Comparison of ENCODE assay signal across 22 cellular contexts in genomic region chr6:127924440-127924839, GRCh38. TPM values are rescaled to one million over a fixed set of nuclear protein-coding genes. Genes with fewer than 3 reads are reported as not detected.
DNase-seq lines count a peak whose midpoint lies in the region; ATAC-seq and TF ChIP-seq lines count a peak whose summit lies in the region.
"Had no signal": no experiment of that assay in that cellular context is flagged by ENCODE, and none has a peak within 500 bp of the region (broad histone marks: within the 10 kb centered on the region; RNA-seq: fewer than 3 reads in every experiment).

No MANE protein-coding gene starts in this region.

- peaks cover 2% of the 10 kb centered on the region for H3K36me3 ChIP-seq in OCI-LY3 (replicated peaks; ENCODE audit: low read depth, low read length)
- H3K36me3 ChIP-seq: adrenal gland, left lung, vagina had no signal

- POLR2A ChIA-PET in activated CD4-positive, alpha-beta T cell treated with anti-CD3 and anti-CD28 coated beads, Interleukin-2, amount 10 ng/mL, durations not matched to agents 7 days and 5 days (lab: Charles Lee) = no interaction called here
- POLR2A ChIA-PET in naive thymus-derived CD8-positive, alpha-beta T cell (lab: Charles Lee) = interaction anchor here (0.6 to 1.2 kb wide), 2 partner anchors 12 to 17 kb away, joined by 3 to 5 read pairs; no protein-coding TSS in a partner anchor

- H3K9ac ChIP-seq in OCI-LY3 (ENCODE audit: low read length) = no peak overlapping the region

- H3K4me3 ChIP-seq in OCI-LY3 (ENCODE audit: low read length) (no peak overlapping the region), astrocyte of the spinal cord (ENCODE audit: low read depth, low read length) (no peak overlapping the region)
- H3K4me3 ChIP-seq: A549, adrenal gland, left lung, vagina had no signal

- peak overlapping the region; percentile 41 for H3K4me2 ChIP-seq in OCI-LY3 (ENCODE audit: low read length)
- H3K4me2 ChIP-seq: A549 had no signal

- DNase-seq in activated CD4-positive, alpha-beta T cell treated with anti-CD3 and anti-CD28 coated beads, Interleukin-2, amount 10 ng/mL, durations not matched to agents 7 days and 5 days = no peak
- no peak for DNase-seq in activated CD4-positive, alpha-beta T cell treated with anti-CD3 and anti-CD28 coated beads, Interleukin-2, amount 50 U/mL, for 4 hours
- DNase-seq in astrocyte of the spinal cord (ENCODE audit: low read depth, low spot score) (peak; percentile 47), HK-2 (ENCODE audit: unreplicated experiment) (no peak)
- no peak for DNase-seq in naive thymus-derived CD8-positive, alpha-beta T cell
- DNase-seq: adrenal gland, DMS53, endodermal cell, H7, Karpas-422, left lung, NCI-H446 treated with DMSO at 0.1 percent for 48 hours, SHP77 treated with DMSO at 0.1 percent for 48 hours, T-helper 17 cell had no signal

- no peaks in the 10 kb centered on the region for H3K27me3 ChIP-seq in OCI-LY3 (ENCODE audit: low read depth, low read length)
- H3K27me3 ChIP-seq: adrenal gland, left lung, vagina had no signal

- CTCF ChIA-PET in activated CD4-positive, alpha-beta T cell treated with anti-CD3 and anti-CD28 coated beads, Interleukin-2, amount 10 ng/mL, durations not matched to agents 7 days and 5 days (lab: Charles Lee) = interaction anchor here (0.9 to 1.0 kb wide), 2 partner anchors 11 to 17 kb away, joined by 3 to 4 read pairs; no protein-coding TSS in a partner anchor

- no peak overlapping the region for H2AFZ ChIP-seq in OCI-LY3 (ENCODE audit: low read depth, low read length)

- H3K27ac Mint-ChIP-seq in activated CD4-positive, alpha-beta T cell treated with anti-CD3 and anti-CD28 coated beads, Interleukin-2, amount 10 ng/mL, durations not matched to agents 7 days and 5 days = peak overlapping the region; percentile 12
- peak overlapping the region in 4 of 10 donors; percentile 9 to 88 (median 54) for H3K27ac Mint-ChIP-seq in naive thymus-derived CD8-positive, alpha-beta T cell
- H3K27ac Mint-ChIP-seq: endodermal cell, T-helper 17 cell had no signal

- peaks cover 50% of the 10 kb centered on the region for H3K9me3 Mint-ChIP-seq in activated CD4-positive, alpha-beta T cell treated with anti-CD3 and anti-CD28 coated beads, Interleukin-2, amount 10 ng/mL, durations not matched to agents 7 days and 5 days
- H3K9me3 Mint-ChIP-seq in naive thymus-derived CD8-positive, alpha-beta T cell = peaks cover 0 to 34% (median 22%) of the 10 kb centered on the region in 9 donors

- H4K20me1 ChIP-seq in OCI-LY3 (ENCODE audit: insufficient read depth, low read length) = no peaks in the 10 kb centered on the region

- H3K27me3 Mint-ChIP-seq in activated CD4-positive, alpha-beta T cell treated with anti-CD3 and anti-CD28 coated beads, Interleukin-2, amount 10 ng/mL, durations not matched to agents 7 days and 5 days = no peaks in the 10 kb centered on the region
- H3K27me3 Mint-ChIP-seq in naive thymus-derived CD8-positive, alpha-beta T cell = no peaks in the 10 kb centered on the region
- H3K27me3 Mint-ChIP-seq: T-helper 17 cell had no signal

- H3K4me3 Mint-ChIP-seq in activated CD4-positive, alpha-beta T cell treated with anti-CD3 and anti-CD28 coated beads, Interleukin-2, amount 10 ng/mL, durations not matched to agents 7 days and 5 days = no peak overlapping the region
- H3K4me3 Mint-ChIP-seq in naive thymus-derived CD8-positive, alpha-beta T cell = peak overlapping the region in 8 of 10 donors; percentile 2 to 39 (median 16)
- H3K4me3 Mint-ChIP-seq: endodermal cell had no signal

- peaks cover 66% of the 10 kb centered on the region for H3K36me3 Mint-ChIP-seq in activated CD4-positive, alpha-beta T cell treated with anti-CD3 and anti-CD28 coated beads, Interleukin-2, amount 10 ng/mL, durations not matched to agents 7 days and 5 days (ENCODE audit: low read depth)
- peaks cover 0 to 28% (median 27%) of the 10 kb centered on the region in 3 donors for H3K36me3 Mint-ChIP-seq in naive thymus-derived CD8-positive, alpha-beta T cell

- H3K27ac ChIP-seq in OCI-LY3 (ENCODE audit: low read length) = peak overlapping the region; percentile 56
- H3K27ac ChIP-seq: A549, adrenal gland, C4-2B, left lung, vagina had no signal

- peaks cover 55% of the 10 kb centered on the region for H3K4me1 Mint-ChIP-seq in activated CD4-positive, alpha-beta T cell treated with anti-CD3 and anti-CD28 coated beads, Interleukin-2, amount 10 ng/mL, durations not matched to agents 7 days and 5 days
- peaks cover 33 to 71% (median 57%) of the 10 kb centered on the region in 4 donors for H3K4me1 Mint-ChIP-seq in naive thymus-derived CD8-positive, alpha-beta T cell
- H3K4me1 Mint-ChIP-seq: endodermal cell had no signal

- no peak for ATAC-seq in naive thymus-derived CD8-positive, alpha-beta T cell
- ATAC-seq in HG03460 (IDR thresholded peaks at IDR 0.05; ENCODE audit: unreplicated experiment) = no peak
- no peak for ATAC-seq in HG03520 (IDR thresholded peaks at IDR 0.05; ENCODE audit: unreplicated experiment)
- ATAC-seq: A549, left lung, sciatic nerve, T-helper 17 cell had no signal

- H3K4me1 ChIP-seq in OCI-LY3 (ENCODE audit: low read length) = peaks cover 31% of the 10 kb centered on the region
- H3K4me1 ChIP-seq: A549, adrenal gland, left lung, vagina had no signal

- no peaks in the 10 kb centered on the region for H3K9me3 ChIP-seq in OCI-LY3 (ENCODE audit: insufficient read depth, low read length)
- H3K9me3 ChIP-seq: A549, adrenal gland, vagina had no signal

- H3K79me2 ChIP-seq in OCI-LY3 (ENCODE audit: low read length) = no peaks in the 10 kb centered on the region

- TF ChIP-seq CTCF in OCI-LY3 (IDR thresholded peaks at IDR 0.05; ENCODE audit: low read depth, low read length) (no peak), astrocyte of the spinal cord (IDR thresholded peaks at IDR 0.05; ENCODE audit: low read depth, low read length) (no peak)

- in situ Hi-C loops in astrocyte of the spinal cord (cut with HindIII; ENCODE audit: low sequenced_read_pairs) = no loop called here

RNA-seq across cellular contexts. Expression of gene THEMIS, which starts 23.6 kb away (rescaled TPM):
- total RNA-seq in activated CD4-positive, alpha-beta T cell treated with anti-CD3 and anti-CD28 coated beads, Interleukin-2, amount 10 ng/mL, durations not matched to agents 7 days and 5 days = 100 to 1,000 TPM in 1 of 2 experiments, 10 to 100 TPM in 1; 89.2 to 101 TPM
- 100 to 1,000 TPM; 128 TPM for total RNA-seq in naive thymus-derived CD8-positive, alpha-beta T cell
- 100 to 1,000 TPM; 168 to 212 (median 183) TPM for polyA plus RNA-seq in naive thymus-derived CD8-positive, alpha-beta T cell
- total RNA-seq: endodermal cell, H7, osteocyte had no signal
- polyA plus RNA-seq: A549 had no signal
